ENCODE assay signal across 1 cellular context in the genomic region with DNA sequence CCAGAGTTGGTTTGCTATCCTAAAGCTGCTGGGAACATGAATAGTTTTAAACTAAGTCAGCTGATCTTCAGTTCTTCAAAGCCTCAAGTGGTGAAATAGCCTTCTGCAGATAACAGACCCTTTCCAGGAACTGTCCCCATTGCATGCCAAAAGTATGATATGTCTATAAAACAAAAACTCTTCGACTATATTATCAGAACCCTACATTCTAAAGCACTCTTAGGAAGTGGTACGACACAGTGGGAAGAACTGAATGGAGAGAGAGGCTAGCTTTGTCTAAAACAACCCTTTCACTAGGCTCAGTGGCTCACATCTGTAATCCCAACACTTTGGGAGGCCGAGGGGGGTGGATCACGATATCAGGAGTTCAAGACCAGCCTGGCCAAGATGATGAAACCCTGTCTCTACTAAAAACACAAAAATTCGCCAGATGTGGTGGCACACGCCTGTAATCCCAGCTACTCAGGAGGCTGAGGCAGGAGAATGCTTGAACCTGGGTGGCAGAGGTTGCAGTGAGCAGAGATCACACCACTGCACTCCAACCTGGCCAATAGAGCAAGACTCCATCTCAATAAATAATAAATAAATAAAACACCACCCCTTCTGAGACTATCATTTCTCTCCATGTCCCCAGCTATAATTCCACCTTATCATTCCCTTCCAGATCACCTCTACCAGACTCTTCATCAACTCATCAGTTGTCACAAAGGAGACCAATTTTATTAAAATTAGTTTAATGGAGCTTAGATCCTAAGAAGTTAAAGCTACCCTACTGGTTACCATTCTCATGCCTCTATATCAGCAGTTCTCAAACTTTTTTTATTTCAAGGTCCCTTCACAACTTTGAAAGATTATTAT.
TF ChIP-seq lines count a peak whose summit lies in the region.

No MANE protein-coding gene starts in this region.

TF ChIP-seq in GM23338, 12 proteins besides CTCF, POLR2A, EP300 and RAD21:
- TF ChIP-seq NANOG (IDR thresholded peaks at IDR 0.05; ENCODE audit: borderline replicate concordance) (no peak), JUNB (IDR thresholded peaks at IDR 0.05; ENCODE audit: unreplicated experiment) (no peak), ZNF114 (CRISPR knock-in tag; IDR thresholded peaks at IDR 0.05) (no peak), EZH2 (IDR thresholded peaks at IDR 0.05; ENCODE audit: low read depth, unreplicated experiment) (no peak), ZNF331 (CRISPR knock-in tag; IDR thresholded peaks at IDR 0.05; ENCODE audit: low read depth) (no peak), CREB1 (CRISPR knock-in tag; IDR thresholded peaks at IDR 0.05; ENCODE audit: low read depth) (no peak), POLR2AphosphoS5 (IDR thresholded peaks at IDR 0.05; ENCODE audit: low read depth) (no peak), EZH2phosphoT487 (IDR thresholded peaks at IDR 0.05; ENCODE audit: unreplicated experiment) (no peak), STAT1 (IDR thresholded peaks at IDR 0.05; ENCODE audit: unreplicated experiment) (no peak)
- TF ChIP-seq, protein P1, sequence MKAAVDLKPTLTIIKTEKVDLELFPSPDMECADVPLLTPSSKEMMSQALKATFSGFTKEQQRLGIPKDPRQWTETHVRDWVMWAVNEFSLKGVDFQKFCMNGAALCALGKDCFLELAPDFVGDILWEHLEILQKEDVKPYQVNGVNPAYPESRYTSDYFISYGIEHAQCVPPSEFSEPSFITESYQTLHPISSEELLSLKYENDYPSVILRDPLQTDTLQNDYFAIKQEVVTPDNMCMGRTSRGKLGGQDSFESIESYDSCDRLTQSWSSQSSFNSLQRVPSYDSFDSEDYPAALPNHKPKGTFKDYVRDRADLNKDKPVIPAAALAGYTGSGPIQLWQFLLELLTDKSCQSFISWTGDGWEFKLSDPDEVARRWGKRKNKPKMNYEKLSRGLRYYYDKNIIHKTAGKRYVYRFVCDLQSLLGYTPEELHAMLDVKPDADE (IDR thresholded peaks at IDR 0.05) = no peak
- TF ChIP-seq, protein P2, sequence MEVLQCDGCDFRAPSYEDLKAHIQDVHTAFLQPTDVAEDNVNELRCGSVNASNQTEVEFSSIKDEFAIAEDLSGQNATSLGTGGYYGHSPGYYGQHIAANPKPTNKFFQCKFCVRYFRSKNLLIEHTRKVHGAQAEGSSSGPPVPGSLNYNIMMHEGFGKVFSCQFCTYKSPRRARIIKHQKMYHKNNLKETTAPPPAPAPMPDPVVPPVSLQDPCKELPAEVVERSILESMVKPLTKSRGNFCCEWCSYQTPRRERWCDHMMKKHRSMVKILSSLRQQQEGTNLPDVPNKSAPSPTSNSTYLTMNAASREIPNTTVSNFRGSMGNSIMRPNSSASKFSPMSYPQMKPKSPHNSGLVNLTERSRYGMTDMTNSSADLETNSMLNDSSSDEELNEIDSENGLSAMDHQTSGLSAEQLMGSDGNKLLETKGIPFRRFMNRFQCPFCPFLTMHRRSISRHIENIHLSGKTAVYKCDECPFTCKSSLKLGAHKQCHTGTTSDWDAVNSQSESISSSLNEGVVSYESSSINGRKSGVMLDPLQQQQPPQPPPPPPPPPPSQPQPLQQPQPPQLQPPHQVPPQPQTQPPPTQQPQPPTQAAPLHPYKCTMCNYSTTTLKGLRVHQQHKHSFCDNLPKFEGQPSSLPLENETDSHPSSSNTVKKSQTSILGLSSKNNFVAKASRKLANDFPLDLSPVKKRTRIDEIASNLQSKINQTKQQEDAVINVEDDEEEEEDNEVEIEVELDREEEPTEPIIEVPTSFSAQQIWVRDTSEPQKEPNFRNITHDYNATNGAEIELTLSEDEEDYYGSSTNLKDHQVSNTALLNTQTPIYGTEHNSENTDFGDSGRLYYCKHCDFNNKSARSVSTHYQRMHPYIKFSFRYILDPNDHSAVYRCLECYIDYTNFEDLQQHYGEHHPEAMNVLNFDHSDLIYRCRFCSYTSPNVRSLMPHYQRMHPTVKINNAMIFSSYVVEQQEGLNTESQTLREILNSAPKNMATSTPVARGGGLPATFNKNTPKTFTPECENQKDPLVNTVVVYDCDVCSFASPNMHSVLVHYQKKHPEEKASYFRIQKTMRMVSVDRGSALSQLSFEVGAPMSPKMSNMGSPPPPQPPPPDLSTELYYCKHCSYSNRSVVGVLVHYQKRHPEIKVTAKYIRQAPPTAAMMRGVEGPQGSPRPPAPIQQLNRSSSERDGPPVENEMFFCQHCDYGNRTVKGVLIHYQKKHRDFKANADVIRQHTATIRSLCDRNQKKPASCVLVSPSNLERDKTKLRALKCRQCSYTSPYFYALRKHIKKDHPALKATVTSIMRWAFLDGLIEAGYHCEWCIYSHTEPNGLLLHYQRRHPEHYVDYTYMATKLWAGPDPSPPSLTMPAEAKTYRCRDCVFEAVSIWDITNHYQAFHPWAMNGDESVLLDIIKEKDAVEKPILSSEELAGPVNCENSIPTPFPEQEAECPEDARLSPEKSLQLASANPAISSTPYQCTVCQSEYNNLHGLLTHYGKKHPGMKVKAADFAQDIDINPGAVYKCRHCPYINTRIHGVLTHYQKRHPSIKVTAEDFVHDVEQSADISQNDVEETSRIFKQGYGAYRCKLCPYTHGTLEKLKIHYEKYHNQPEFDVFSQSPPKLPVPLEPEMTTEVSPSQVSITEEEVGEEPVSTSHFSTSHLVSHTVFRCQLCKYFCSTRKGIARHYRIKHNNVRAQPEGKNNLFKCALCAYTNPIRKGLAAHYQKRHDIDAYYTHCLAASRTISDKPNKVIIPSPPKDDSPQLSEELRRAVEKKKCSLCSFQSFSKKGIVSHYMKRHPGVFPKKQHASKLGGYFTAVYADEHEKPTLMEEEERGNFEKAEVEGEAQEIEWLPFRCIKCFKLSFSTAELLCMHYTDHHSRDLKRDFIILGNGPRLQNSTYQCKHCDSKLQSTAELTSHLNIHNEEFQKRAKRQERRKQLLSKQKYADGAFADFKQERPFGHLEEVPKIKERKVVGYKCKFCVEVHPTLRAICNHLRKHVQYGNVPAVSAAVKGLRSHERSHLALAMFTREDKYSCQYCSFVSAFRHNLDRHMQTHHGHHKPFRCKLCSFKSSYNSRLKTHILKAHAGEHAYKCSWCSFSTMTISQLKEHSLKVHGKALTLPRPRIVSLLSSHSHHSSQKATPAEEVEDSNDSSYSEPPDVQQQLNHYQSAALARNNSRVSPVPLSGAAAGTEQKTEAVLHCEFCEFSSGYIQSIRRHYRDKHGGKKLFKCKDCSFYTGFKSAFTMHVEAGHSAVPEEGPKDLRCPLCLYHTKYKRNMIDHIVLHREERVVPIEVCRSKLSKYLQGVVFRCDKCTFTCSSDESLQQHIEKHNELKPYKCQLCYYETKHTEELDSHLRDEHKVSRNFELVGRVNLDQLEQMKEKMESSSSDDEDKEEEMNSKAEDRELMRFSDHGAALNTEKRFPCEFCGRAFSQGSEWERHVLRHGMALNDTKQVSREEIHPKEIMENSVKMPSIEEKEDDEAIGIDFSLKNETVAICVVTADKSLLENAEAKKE (CRISPR knock-in tag; IDR thresholded peaks at IDR 0.05) = no peak
- TF ChIP-seq, protein P3, sequence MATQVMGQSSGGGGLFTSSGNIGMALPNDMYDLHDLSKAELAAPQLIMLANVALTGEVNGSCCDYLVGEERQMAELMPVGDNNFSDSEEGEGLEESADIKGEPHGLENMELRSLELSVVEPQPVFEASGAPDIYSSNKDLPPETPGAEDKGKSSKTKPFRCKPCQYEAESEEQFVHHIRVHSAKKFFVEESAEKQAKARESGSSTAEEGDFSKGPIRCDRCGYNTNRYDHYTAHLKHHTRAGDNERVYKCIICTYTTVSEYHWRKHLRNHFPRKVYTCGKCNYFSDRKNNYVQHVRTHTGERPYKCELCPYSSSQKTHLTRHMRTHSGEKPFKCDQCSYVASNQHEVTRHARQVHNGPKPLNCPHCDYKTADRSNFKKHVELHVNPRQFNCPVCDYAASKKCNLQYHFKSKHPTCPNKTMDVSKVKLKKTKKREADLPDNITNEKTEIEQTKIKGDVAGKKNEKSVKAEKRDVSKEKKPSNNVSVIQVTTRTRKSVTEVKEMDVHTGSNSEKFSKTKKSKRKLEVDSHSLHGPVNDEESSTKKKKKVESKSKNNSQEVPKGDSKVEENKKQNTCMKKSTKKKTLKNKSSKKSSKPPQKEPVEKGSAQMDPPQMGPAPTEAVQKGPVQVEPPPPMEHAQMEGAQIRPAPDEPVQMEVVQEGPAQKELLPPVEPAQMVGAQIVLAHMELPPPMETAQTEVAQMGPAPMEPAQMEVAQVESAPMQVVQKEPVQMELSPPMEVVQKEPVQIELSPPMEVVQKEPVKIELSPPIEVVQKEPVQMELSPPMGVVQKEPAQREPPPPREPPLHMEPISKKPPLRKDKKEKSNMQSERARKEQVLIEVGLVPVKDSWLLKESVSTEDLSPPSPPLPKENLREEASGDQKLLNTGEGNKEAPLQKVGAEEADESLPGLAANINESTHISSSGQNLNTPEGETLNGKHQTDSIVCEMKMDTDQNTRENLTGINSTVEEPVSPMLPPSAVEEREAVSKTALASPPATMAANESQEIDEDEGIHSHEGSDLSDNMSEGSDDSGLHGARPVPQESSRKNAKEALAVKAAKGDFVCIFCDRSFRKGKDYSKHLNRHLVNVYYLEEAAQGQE (IDR thresholded peaks at IDR 0.05; ENCODE audit: unreplicated experiment) = no peak
TF ChIP-seq in GM23338: peak in this region for 0.
